1 cellular context compared by ENCODE assay signal in the genomic region with DNA sequence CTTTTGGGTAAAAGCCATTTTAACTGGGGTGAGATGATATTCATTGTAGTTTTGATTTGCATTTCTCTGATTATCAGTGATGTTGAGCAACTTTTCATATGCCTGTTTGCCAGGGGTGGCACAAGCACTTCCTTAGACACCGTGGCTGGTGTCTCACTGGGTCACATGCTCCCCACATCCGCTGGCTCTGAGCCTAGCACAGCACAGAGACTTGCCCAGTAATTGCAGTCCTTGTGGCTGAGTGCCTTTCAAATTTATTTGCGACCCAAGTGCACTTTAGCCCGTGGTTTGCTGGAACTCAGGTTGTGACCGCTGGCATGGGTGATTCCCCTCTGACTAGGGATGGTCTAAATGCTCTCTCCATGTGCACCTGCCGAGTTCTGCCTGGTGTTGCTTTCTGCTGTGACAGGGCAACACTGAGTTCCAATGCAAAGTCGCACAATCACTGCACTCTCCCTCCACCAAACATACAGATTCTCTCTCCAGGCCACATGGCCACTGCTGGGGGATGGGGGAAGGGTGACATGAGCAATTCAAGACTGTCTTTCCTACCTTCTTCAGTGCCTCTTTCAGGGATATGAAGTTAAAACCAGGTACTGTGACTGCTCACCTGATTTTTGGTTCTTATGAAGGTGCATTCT.
TF ChIP-seq lines count a peak whose summit lies in the region.

No MANE protein-coding gene starts in this region.

TF ChIP-seq in HCT116, 20 proteins besides CTCF, POLR2A, EP300 and RAD21 (continued from another document):
- TF ChIP-seq, protein P1, sequence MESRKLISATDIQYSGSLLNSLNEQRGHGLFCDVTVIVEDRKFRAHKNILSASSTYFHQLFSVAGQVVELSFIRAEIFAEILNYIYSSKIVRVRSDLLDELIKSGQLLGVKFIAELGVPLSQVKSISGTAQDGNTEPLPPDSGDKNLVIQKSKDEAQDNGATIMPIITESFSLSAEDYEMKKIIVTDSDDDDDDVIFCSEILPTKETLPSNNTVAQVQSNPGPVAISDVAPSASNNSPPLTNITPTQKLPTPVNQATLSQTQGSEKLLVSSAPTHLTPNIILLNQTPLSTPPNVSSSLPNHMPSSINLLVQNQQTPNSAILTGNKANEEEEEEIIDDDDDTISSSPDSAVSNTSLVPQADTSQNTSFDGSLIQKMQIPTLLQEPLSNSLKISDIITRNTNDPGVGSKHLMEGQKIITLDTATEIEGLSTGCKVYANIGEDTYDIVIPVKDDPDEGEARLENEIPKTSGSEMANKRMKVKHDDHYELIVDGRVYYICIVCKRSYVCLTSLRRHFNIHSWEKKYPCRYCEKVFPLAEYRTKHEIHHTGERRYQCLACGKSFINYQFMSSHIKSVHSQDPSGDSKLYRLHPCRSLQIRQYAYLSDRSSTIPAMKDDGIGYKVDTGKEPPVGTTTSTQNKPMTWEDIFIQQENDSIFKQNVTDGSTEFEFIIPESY (IDR thresholded peaks at IDR 0.05; ENCODE audit: extremely low read depth, insufficient replicate concordance, low read length): no peak
- TF ChIP-seq ZNF274 (IDR thresholded peaks at IDR 0.05; ENCODE audit: low read depth, low read length) (no peak), SP1 (IDR thresholded peaks at IDR 0.05; ENCODE audit: low read depth) (no peak), JUND (IDR thresholded peaks at IDR 0.05) (no peak)
